14 cellular contexts compared by ENCODE assay signal in genomic region chr10:131579251-131580071, GRCh38.
A peak's percentile ranks its signal among the peaks of the same experiment; 100 is the strongest.
DNase-seq lines count a peak whose midpoint lies in the region; ATAC-seq and TF ChIP-seq lines count a peak whose summit lies in the region.
"Had no signal": no experiment of that assay in that cellular context is flagged by ENCODE, and none has a peak within 500 bp of the region (broad histone marks: within the 10 kb centered on the region; RNA-seq: fewer than 3 reads in every experiment).

No MANE protein-coding gene starts in this region.

- H3K9ac ChIP-seq in neuronal stem cell (ENCODE audit: low read depth, low read length, poor library complexity), result no peak overlapping the region

- no peak overlapping the region for H3K23ac ChIP-seq in neuronal stem cell (ENCODE audit: low read depth, low read length, poor library complexity)

- H3K4me2 ChIP-seq in neuronal stem cell (ENCODE audit: insufficient read depth, low read length, poor library complexity, severe bottlenecking), result no peak overlapping the region

- WGBS in esophagus muscularis mucosa, result 74% methylated on average over 8 of the region's 19 CpGs
- no CpG with 5 or more reads among the region's 19 CpGs for WGBS in neuronal stem cell (ENCODE audit: extremely low coverage in 2 of 2, insufficient read length in 2 of 2, insufficient replicate concordance in 1 of 2), 2 donors

- peaks cover 2% of the 10 kb centered on the region for H3K79me1 ChIP-seq in neuronal stem cell (ENCODE audit: low read depth, low read length)

- H2BK5ac ChIP-seq in neuronal stem cell (ENCODE audit: low read length), result no peak overlapping the region

- no peak for TF ChIP-seq POLR2A in esophagus muscularis mucosa (IDR thresholded peaks at IDR 0.05; ENCODE audit: low read depth)

- H3K36me3 ChIP-seq in esophagus muscularis mucosa (no peaks in the 10 kb centered on the region), neuronal stem cell (replicated peaks in 1 of 2; ENCODE audit: control insufficient read depth in 2 of 2, insufficient read depth in 2 of 2, low read length in 2 of 2) (no peaks in the 10 kb centered on the region), upper lobe of right lung (no peaks in the 10 kb centered on the region)
- H3K36me3 ChIP-seq: HAP-1 had no signal

- H3K27me3 ChIP-seq in esophagus muscularis mucosa, result peaks cover 0 to 22% (median 0%) of the 10 kb centered on the region in 4 donors
- H3K27me3 ChIP-seq in neuronal stem cell (ENCODE audit: control insufficient read depth in 3 of 3, insufficient read depth in 3 of 3, low read depth in 1 of 3, low read length in 3 of 3), result no peaks in the 10 kb centered on the region
- H3K27me3 ChIP-seq in upper lobe of right lung, result no peaks in the 10 kb centered on the region

- H2AFZ ChIP-seq in neuronal stem cell (ENCODE audit: low read length), result no peak overlapping the region

- H2BK12ac ChIP-seq in neuronal stem cell (ENCODE audit: low read length), result no peak overlapping the region

- no peak overlapping the region for H2BK120ac ChIP-seq in neuronal stem cell (ENCODE audit: low read depth, low read length)

- H3K4me3 ChIP-seq in esophagus muscularis mucosa, result no peak overlapping the region
- no peak overlapping the region for H3K4me3 ChIP-seq in neuronal stem cell (ENCODE audit: low read length in 2 of 2)
- no peak overlapping the region for H3K4me3 ChIP-seq in upper lobe of right lung
- H3K4me3 ChIP-seq: HAP-1 had no signal

- H3K14ac ChIP-seq in neuronal stem cell (ENCODE audit: low read length), result no peak overlapping the region

- H3K4ac ChIP-seq in neuronal stem cell (ENCODE audit: low read length), result no peak overlapping the region

- H4K91ac ChIP-seq in neuronal stem cell (ENCODE audit: low read depth, low read length, poor library complexity), result no peak overlapping the region

- TF ChIP-seq EP300 in esophagus muscularis mucosa (IDR thresholded peaks at IDR 0.05), result peak; percentile 0

- peak; percentile 6 for ATAC-seq in upper lobe of right lung
- ATAC-seq in GM21825 (IDR thresholded peaks at IDR 0.05; ENCODE audit: unreplicated experiment), result no peak

- no peak overlapping the region for H2BK15ac ChIP-seq in neuronal stem cell (ENCODE audit: low read length)

- peak overlapping the region; percentile 57 for H3K18ac ChIP-seq in neuronal stem cell (ENCODE audit: low read length)

- intact Hi-C loops in esophagus muscularis mucosa (cut with DNase I) (no loop called here), upper lobe of right lung (cut with DNase I) (no loop called here)

- H3K4me1 ChIP-seq in esophagus muscularis mucosa (no peaks in the 10 kb centered on the region), neuronal stem cell (ENCODE audit: control insufficient read depth in 2 of 2, insufficient read depth in 1 of 2, low read depth in 1 of 2, low read length in 2 of 2) (peaks cover 0 to 1% of the 10 kb centered on the region in 2 donors), upper lobe of right lung (no peaks in the 10 kb centered on the region)
- H3K4me1 ChIP-seq: HAP-1 had no signal

- H2AK5ac ChIP-seq in neuronal stem cell (ENCODE audit: low read depth, low read length), result peak overlapping the region; percentile 22

- TF ChIP-seq CTCF in esophagus muscularis mucosa (IDR thresholded peaks at IDR 0.05) (no peak), upper lobe of right lung (IDR thresholded peaks at IDR 0.05) (no peak)

- no peak overlapping the region for H4K8ac ChIP-seq in neuronal stem cell (ENCODE audit: low read depth, low read length)

- no peak overlapping the region for H3K27ac ChIP-seq in esophagus muscularis mucosa (replicated peaks in 1 of 4)
- no peak overlapping the region for H3K27ac ChIP-seq in neuronal stem cell (replicated peaks; ENCODE audit: low read length)
- H3K27ac ChIP-seq in upper lobe of right lung, result no peak overlapping the region
- H3K27ac ChIP-seq: C4-2B had no signal

- DNase-seq in activated CD8-positive, alpha-beta memory T cell treated with anti-CD3 and anti-CD28 coated beads for 24 hours, result peak; percentile 37
- DNase-seq in activated CD8-positive, alpha-beta memory T cell treated with anti-CD3 and anti-CD28 coated beads, Interleukin-2, amount 50 U/mL, for 4 hours, result no peak
- DNase-seq in esophagus muscularis mucosa (ENCODE audit: extremely low spot score), result peak; percentile 86
- no peak for DNase-seq in neuronal stem cell (ENCODE audit: low spot score)
- DNase-seq in upper lobe of right lung, result peak; percentile 53
- DNase-seq in stimulated activated CD8-positive, alpha-beta memory T cell treated with anti-CD3 and anti-CD28 coated beads, Interleukin-4, amount 100 ng/mL, for 48 hours, result no peak
- DNase-seq in NCI-H1417 (lab: John Stamatoyannopoulos, UW), result no peak
- DNase-seq: 8988T, NCI-H1436 treated with DMSO at 0.1 percent for 48 hours, NCI-H2081, NCI-H510A treated with DMSO at 0.1 percent for 48 hours had no signal

- H3K9me3 ChIP-seq in esophagus muscularis mucosa (no peaks in the 10 kb centered on the region), neuronal stem cell (replicated peaks in 1 of 2; ENCODE audit: control insufficient read depth in 2 of 2, insufficient read depth in 1 of 2, low read depth in 1 of 2, low read length in 2 of 2) (no peaks in the 10 kb centered on the region), upper lobe of right lung (no peaks in the 10 kb centered on the region)
- H3K9me3 ChIP-seq: HAP-1 had no signal

Comparison
In these comparisons a context has a peak if more than half of its experiments do, and no peak if none do; other contexts are left out.
1. DNase-seq: peak in activated CD8-positive, alpha-beta memory T cell treated with anti-CD3 and anti-CD28 coated beads for 24 hours (single experiment), esophagus muscularis mucosa (single experiment) and upper lobe of right lung (single experiment); none in activated CD8-positive, alpha-beta memory T cell treated with anti-CD3 and anti-CD28 coated beads, Interleukin-2, amount 50 U/mL, for 4 hours (single experiment), neuronal stem cell (single experiment), stimulated activated CD8-positive, alpha-beta memory T cell treated with anti-CD3 and anti-CD28 coated beads, Interleukin-4, amount 100 ng/mL, for 48 hours (single experiment) and NCI-H1417 (0 of 3).